In the genomic region with DNA sequence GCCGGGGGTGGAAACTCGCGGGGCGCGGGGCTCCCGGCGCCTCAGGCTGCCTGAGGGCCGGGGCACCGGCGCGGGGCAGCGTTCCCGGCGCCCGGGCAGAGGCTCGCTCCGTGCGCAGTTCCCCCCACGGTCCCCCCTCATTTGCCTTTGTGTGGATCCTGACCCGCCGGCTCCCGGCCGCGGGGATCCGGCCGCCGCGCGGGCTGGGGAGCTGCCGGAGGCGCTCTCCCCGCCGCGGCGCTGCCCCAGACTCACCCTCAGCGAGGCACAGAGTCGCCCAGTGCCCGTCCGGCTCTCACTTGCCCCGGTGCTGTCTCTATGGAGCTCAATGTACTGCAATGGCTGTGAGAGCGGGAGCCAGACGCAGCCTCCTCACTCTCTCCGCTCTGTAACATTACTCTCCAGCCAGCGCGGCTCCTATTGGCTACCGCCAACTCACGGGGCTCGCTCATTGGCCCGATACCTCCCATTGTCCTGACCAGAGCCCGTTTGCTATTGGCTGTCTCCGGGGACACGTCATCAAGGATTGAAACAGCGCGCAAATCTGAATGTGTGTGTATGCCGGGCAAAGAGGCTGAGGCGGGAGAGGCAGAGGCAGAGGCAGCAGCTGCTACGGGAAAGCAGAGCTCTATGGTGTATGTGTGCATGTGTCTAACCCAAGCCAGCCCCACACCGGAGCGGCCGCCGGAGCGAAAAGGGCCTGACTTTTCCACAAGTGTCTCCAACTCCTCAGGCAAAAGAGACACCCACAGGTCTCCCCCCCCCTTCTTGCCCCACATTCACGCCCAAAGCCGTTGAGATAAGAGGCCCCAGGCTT, we compare ENCODE assay signal across 8 cellular contexts. TPM values are rescaled to one million over a fixed set of nuclear protein-coding genes. Genes with fewer than 3 reads are reported as not detected.
DNase-seq lines count a peak whose midpoint lies in the region; ATAC-seq and TF ChIP-seq lines count a peak whose summit lies in the region.

HMGB1 (minus strand) TSS at position 396 of the 817 bp plus-strand sequence. CDS start 2,256 bp downstream, outside the sequence.

- H3K4me1 ChIP-seq in testis = peaks cover 19% of the 10 kb centered on the region

- ATAC-seq in HG02623 (IDR thresholded peaks at IDR 0.05; ENCODE audit: unreplicated experiment) (peak; percentile 87), omental fat pad (ENCODE audit: low FRiP score) (peak; percentile 97)

- H3K9me3 Mint-ChIP-seq in activated naive CD8-positive, alpha-beta T cell (ENCODE audit: low read depth) = no peaks in the 10 kb centered on the region

- H3K27ac Mint-ChIP-seq in activated naive CD8-positive, alpha-beta T cell = peak within 1 kb of the TSS; percentile 98

- POLR2A ChIA-PET in GM10248 (lab: Yijun Ruan, JAX) = interaction anchor here (0.7 kb wide), 1 partner anchor 350 kb away, joined by 3 read pairs; no protein-coding TSS in a partner anchor

- no peak for TF ChIP-seq CTCF in GM10248 (IDR thresholded peaks at IDR 0.05; ENCODE audit: control extremely low read depth, extremely low read depth, low read depth, missing control alignments)
- TF ChIP-seq CTCF in omental fat pad (IDR thresholded peaks at IDR 0.05) = no peak
- peak in 2 of 3 experiments; percentile 5 to 15 for TF ChIP-seq CTCF in testis (IDR thresholded peaks at IDR 0.05)

- peak within 1 kb of the TSS; percentile 93 for H3K4me3 Mint-ChIP-seq in activated naive CD8-positive, alpha-beta T cell

- H3K27me3 Mint-ChIP-seq in activated naive CD8-positive, alpha-beta T cell = no peaks in the 10 kb centered on the region

- DNase-seq in GM10248 (ENCODE audit: extremely low spot score) (peak; percentile 95), NCI-H1105 (lab: John Stamatoyannopoulos, UW) (peak; percentile 90), SKM-1 treated with dmso at 0.1 percent for 144 hours (lab: John Stamatoyannopoulos, UW; ENCODE audit: unreplicated experiment) (peak; percentile 99), glomerular visceral epithelial cell (ENCODE audit: extremely low spot score) (peak; percentile 99), omental fat pad (ENCODE audit: low spot score) (peak; percentile 96), testis (peak; percentile 100)

- H3K27me3 ChIP-seq in testis = no peaks in the 10 kb centered on the region

- H3K4me3 ChIP-seq in testis = peak within 1 kb of the TSS; percentile 88 to 92

- CTCF ChIA-PET in GM10248 (lab: Yijun Ruan, JAX) = no interaction called here

- H3K9me3 ChIP-seq in testis = no peaks in the 10 kb centered on the region

- H3K27ac ChIP-seq in testis = peak within 1 kb of the TSS; percentile 95 to 99

- peaks cover 12% of the 10 kb centered on the region for H3K36me3 Mint-ChIP-seq in activated naive CD8-positive, alpha-beta T cell

- peak; percentile 98 for TF ChIP-seq POLR2A in testis (IDR thresholded peaks at IDR 0.05)

- intact Hi-C loops in testis (cut with DNase I; ENCODE audit: low total_unique reads) = loop anchor here (10.0 kb wide), 1 partner anchor 149 kb away; the partner anchor contains the start of gene USPL1

- H3K4me1 Mint-ChIP-seq in activated naive CD8-positive, alpha-beta T cell (ENCODE audit: low read depth) = peaks cover 32% of the 10 kb centered on the region

- 1% methylated on average over 12 to 55 of the region's 64 CpGs for WGBS in testis, 2 donors

- H3K36me3 ChIP-seq in testis (ENCODE audit: low read depth, missing control alignments) = no peaks in the 10 kb centered on the region

RNA-seq across cellular contexts. Expression of gene HMGB1, which starts in this region (rescaled TPM):
- total RNA-seq in omental fat pad (100 to 1,000 TPM; 209 to 262 (median 236) TPM), testis (100 to 1,000 TPM; 285 to 298 TPM)
- polyA plus RNA-seq in testis (ENCODE audit: insufficient read depth, low read depth, low replicate concordance) = 256 TPM

Comparison
In these comparisons a context has a peak if more than half of its experiments do, and no peak if none do; other contexts are left out.
1. Peak in every context shown above with its lines: DNase-seq, ATAC-seq, H3K4me3 ChIP-seq and H3K27ac ChIP-seq.
2. CTCF ChIP-seq: peak in testis (2 of 3); none in GM10248 (single experiment) and omental fat pad (0 of 3).